Comparison of ENCODE assay signal across 17 cellular contexts in genomic region chr17:68749742-68750562, GRCh38.
DNase-seq lines count a peak whose midpoint lies in the region; ATAC-seq and TF ChIP-seq lines count a peak whose summit lies in the region.
"Had no signal": no experiment of that assay in that cellular context is flagged by ENCODE, and none has a peak within 500 bp of the region (broad histone marks: within the 10 kb centered on the region; RNA-seq: fewer than 3 reads in every experiment).

No MANE protein-coding gene starts in this region.

- DNase-seq in NOMO-1 treated with DMSO at 0.1 percent for 48 hours (lab: John Stamatoyannopoulos, UW; ENCODE audit: unreplicated experiment) (peak; percentile 74), NOMO-1 treated with dmso at 0.1 percent for 144 hours (lab: John Stamatoyannopoulos, UW; ENCODE audit: unreplicated experiment) (no peak), SIG-M5 treated with dmso at 0.1 percent for 504 hours (lab: John Stamatoyannopoulos, UW; ENCODE audit: unreplicated experiment) (peak; percentile 55), upper lobe of right lung (no peak), islet precursor cell (no peak)
- DNase-seq in activated CD8-positive, alpha-beta memory T cell treated with anti-CD3 and anti-CD28 coated beads, Interleukin-2, amount 50 U/mL, for 4 hours, result no peak
- DNase-seq: activated effector memory CD4-positive, alpha-beta T cell treated with Interleukin-2 at 50 U/mL for 16 hours; CD8-positive, alpha-beta T cell; NCI-H1105 treated with DMSO at 0.1 percent for 48 hours; ovary; Peyer's patch; stimulated activated naive CD4-positive, alpha-beta T cell treated with Interleukin-2 at 50 U/mL for 16 hours; SW 1271 had no signal

- H3K4me3 ChIP-seq in iPS-20b (ENCODE audit: low read length) (peak overlapping the region; percentile 20; the same call in 1 of the 2 replicates), upper lobe of right lung (peak overlapping the region; percentile 4)
- H3K4me3 ChIP-seq: ascending aorta, HAP-1, ovary, Peyer's patch had no signal

- peak overlapping the region; percentile 68; the same call in 1 of the 2 replicates for H3K9ac ChIP-seq in iPS-20b (ENCODE audit: low read depth, low read length)

- H3K27ac ChIP-seq in iPS-20b (ENCODE audit: low read length) (peak overlapping the region; percentile 87), upper lobe of right lung (no peak overlapping the region)
- H3K27ac ChIP-seq: ascending aorta, ovary had no signal

- no peak for TF ChIP-seq CTCF in upper lobe of right lung (IDR thresholded peaks at IDR 0.05)

- H3K4me1 ChIP-seq in iPS-20b (ENCODE audit: insufficient read depth, low read length), result peaks cover 14% of the 10 kb centered on the region; the same call in 1 of the 2 replicates
- no peaks in the 10 kb centered on the region for H3K4me1 ChIP-seq in upper lobe of right lung
- H3K4me1 ChIP-seq: ascending aorta, Peyer's patch had no signal

- no peaks in the 10 kb centered on the region for H3K27me3 ChIP-seq in iPS-20b (ENCODE audit: insufficient read depth, low read length)
- no peaks in the 10 kb centered on the region for H3K27me3 ChIP-seq in upper lobe of right lung
- H3K27me3 ChIP-seq: ascending aorta, ovary, Peyer's patch had no signal

- intact Hi-C loops in upper lobe of right lung (cut with DNase I), result no loop called here

- H3K9me3 ChIP-seq in iPS-20b (ENCODE audit: insufficient read depth, low read depth, low read length) (peaks cover 6% of the 10 kb centered on the region), upper lobe of right lung (no peaks in the 10 kb centered on the region)
- H3K9me3 ChIP-seq: HAP-1, ovary, Peyer's patch had no signal

- H3K36me3 ChIP-seq in iPS-20b (ENCODE audit: insufficient read depth, low read depth, low read length), result no peaks in the 10 kb centered on the region
- no peaks in the 10 kb centered on the region for H3K36me3 ChIP-seq in upper lobe of right lung
- H3K36me3 ChIP-seq: ascending aorta, HAP-1, ovary, Peyer's patch had no signal

- ATAC-seq in upper lobe of right lung, result peak; percentile 80
- no peak for ATAC-seq in HG03025 (IDR thresholded peaks at IDR 0.05; ENCODE audit: low FRiP score, unreplicated experiment)
- ATAC-seq: CD8-positive, alpha-beta T cell had no signal

Comparison
In these comparisons a context has a peak if more than half of its experiments do, and no peak if none do; other contexts are left out.
1. DNase-seq: peak in NOMO-1 treated with DMSO at 0.1 percent for 48 hours (single experiment) and SIG-M5 treated with dmso at 0.1 percent for 504 hours (single experiment); none in NOMO-1 treated with dmso at 0.1 percent for 144 hours (single experiment), upper lobe of right lung (single experiment), activated CD8-positive, alpha-beta memory T cell treated with anti-CD3 and anti-CD28 coated beads, Interleukin-2, amount 50 U/mL, for 4 hours (single experiment) and islet precursor cell (single experiment).